In genomic region chr7:129949292-129950133, GRCh38 we compare ENCODE assay signal across 8 cellular contexts. TPM values are rescaled to one million over a fixed set of nuclear protein-coding genes. Genes with fewer than 3 reads are reported as not detected.
DNase-seq lines count a peak whose midpoint lies in the region; ATAC-seq and TF ChIP-seq lines count a peak whose summit lies in the region.

No MANE protein-coding gene starts in this region.

- 14% methylated on average over 10 of the region's 10 CpGs for WGBS in right lobe of liver (ENCODE audit: insufficient coverage, low coverage, low lambda C conversion rate, missing lambda C conversion rate)
- WGBS in thyroid gland, 2 donors: 9 to 17% methylated on average over 10 of the region's 10 CpGs

- H3K4me1 ChIP-seq in ACC112 (ENCODE audit: control insufficient read depth, insufficient read depth, low read length, unreplicated experiment) (peaks cover 24% of the 10 kb centered on the region), right lobe of liver (peaks cover 0 to 36% (median 8%) of the 10 kb centered on the region in 4 donors), thyroid gland (peaks cover 27 to 37% of the 10 kb centered on the region in 2 donors)

- peaks cover 73% of the 10 kb centered on the region for H3K79me2 ChIP-seq in ACC112 (ENCODE audit: control insufficient read depth, insufficient read depth, low read length, unreplicated experiment)

- intact Hi-C loops in right lobe of liver (cut with DNase I): no loop called here
- intact Hi-C loops in thyroid gland (cut with DNase I): loop anchor here (5.0 kb wide), 1 partner anchor 122 kb away; no protein-coding TSS in a partner anchor

- H3K27ac ChIP-seq in ACC112 (ENCODE audit: low read depth, low read length): peak overlapping the region; percentile 75
- peak overlapping the region; percentile 96 to 100 (median 99) for H3K27ac ChIP-seq in right lobe of liver
- peak overlapping the region; percentile 98 for H3K27ac ChIP-seq in thyroid gland

- H3K4me3 ChIP-seq in ACC112 (ENCODE audit: low read depth, low read length) (peak overlapping the region; percentile 97), GM12865 (ENCODE audit: low read depth, low read length) (peak overlapping the region; percentile 67), right lobe of liver (peak overlapping the region; percentile 88 to 99 (median 88)), thyroid gland (replicated peaks in 1 of 3) (peak overlapping the region in 2 of 3 donors; percentile 12 to 94)

- no peak overlapping the region for H2AFZ ChIP-seq in ACC112 (ENCODE audit: low read length, unreplicated experiment)

- peak; percentile 52 for DNase-seq in GM12865 (ENCODE audit: low read depth)
- peak; percentile 80 for DNase-seq in dermis blood vessel endothelial cell
- DNase-seq in right lobe of liver: no peak
- DNase-seq in thyroid gland: peak; percentile 38 to 42
- DNase-seq in NCI-H187 (lab: John Stamatoyannopoulos, UW): no peak

- H3K36me3 ChIP-seq in ACC112 (ENCODE audit: insufficient read depth, low read length) (no peaks in the 10 kb centered on the region), right lobe of liver (no peaks in the 10 kb centered on the region), thyroid gland (no peaks in the 10 kb centered on the region)

- ATAC-seq in HG03095 (IDR thresholded peaks at IDR 0.05; ENCODE audit: unreplicated experiment) (peak; percentile 26), right lobe of liver (peak; percentile 0 to 38 (median 23))

- H3K9me3 ChIP-seq in right lobe of liver: no peaks in the 10 kb centered on the region
- H3K9me3 ChIP-seq in thyroid gland: no peaks in the 10 kb centered on the region

- TF ChIP-seq POLR2A in right lobe of liver (IDR thresholded peaks at IDR 0.05) (peak; percentile 38), thyroid gland (IDR thresholded peaks at IDR 0.05) (peak in 1 of 2 donors; percentile 72)

- no peaks in the 10 kb centered on the region for H3K27me3 ChIP-seq in ACC112 (ENCODE audit: insufficient read depth, low read length)
- no peaks in the 10 kb centered on the region for H3K27me3 ChIP-seq in right lobe of liver
- no peaks in the 10 kb centered on the region for H3K27me3 ChIP-seq in thyroid gland

- no peak for TF ChIP-seq CTCF in GM12865 (IDR thresholded peaks at IDR 0.05; ENCODE audit: insufficient read depth, low read depth, low read length, missing control alignments)
- no peak for TF ChIP-seq CTCF in right lobe of liver (IDR thresholded peaks at IDR 0.05)
- TF ChIP-seq CTCF in thyroid gland (IDR thresholded peaks at IDR 0.05): no peak

TF ChIP-seq in PFSK-1, 5 proteins besides CTCF, POLR2A, EP300 and RAD21:
- TF ChIP-seq SIN3A (IDR thresholded peaks at IDR 0.05; ENCODE audit: borderline replicate concordance, insufficient read depth, low read length) (peak; percentile 56; the same call in 1 of the 2 replicates), TAF1 (IDR thresholded peaks at IDR 0.05; ENCODE audit: borderline replicate concordance, insufficient read depth, low read length) (no peak), POLR2AphosphoS5 (IDR thresholded peaks at IDR 0.05; ENCODE audit: low read depth, low read length) (no peak)

RNA-seq across cellular contexts. Expression of gene UBE2H, which starts 3.2 kb away (rescaled TPM):
- polyA plus RNA-seq in PFSK-1 (2012; ENCODE audit: insufficient read length, low read depth): 33.2 TPM
- total RNA-seq in dermis blood vessel endothelial cell (71.5 and 87.2 TPM in 2 replicates), right lobe of liver (10 to 100 TPM; 27.4 to 47.0 (median 35.6) TPM), thyroid gland (100 to 1,000 TPM in 3 of 4 donors, 10 to 100 TPM in 1; 97.7 to 156 (median 122) TPM)

Comparison
In these comparisons a context has a peak if more than half of its experiments do, and no peak if none do; other contexts are left out.
1. DNase-seq: peak in GM12865 (single experiment), dermis blood vessel endothelial cell (single experiment) and thyroid gland (2 of 2); none in right lobe of liver (0 of 3) and NCI-H187 (0 of 2).
2. Peak in every context shown above with its lines, with median percentiles within 50 percentile points of each other: H3K27ac ChIP-seq and H3K4me3 ChIP-seq.